ENCODE assay signal across 1 cellular context in the genomic region with DNA sequence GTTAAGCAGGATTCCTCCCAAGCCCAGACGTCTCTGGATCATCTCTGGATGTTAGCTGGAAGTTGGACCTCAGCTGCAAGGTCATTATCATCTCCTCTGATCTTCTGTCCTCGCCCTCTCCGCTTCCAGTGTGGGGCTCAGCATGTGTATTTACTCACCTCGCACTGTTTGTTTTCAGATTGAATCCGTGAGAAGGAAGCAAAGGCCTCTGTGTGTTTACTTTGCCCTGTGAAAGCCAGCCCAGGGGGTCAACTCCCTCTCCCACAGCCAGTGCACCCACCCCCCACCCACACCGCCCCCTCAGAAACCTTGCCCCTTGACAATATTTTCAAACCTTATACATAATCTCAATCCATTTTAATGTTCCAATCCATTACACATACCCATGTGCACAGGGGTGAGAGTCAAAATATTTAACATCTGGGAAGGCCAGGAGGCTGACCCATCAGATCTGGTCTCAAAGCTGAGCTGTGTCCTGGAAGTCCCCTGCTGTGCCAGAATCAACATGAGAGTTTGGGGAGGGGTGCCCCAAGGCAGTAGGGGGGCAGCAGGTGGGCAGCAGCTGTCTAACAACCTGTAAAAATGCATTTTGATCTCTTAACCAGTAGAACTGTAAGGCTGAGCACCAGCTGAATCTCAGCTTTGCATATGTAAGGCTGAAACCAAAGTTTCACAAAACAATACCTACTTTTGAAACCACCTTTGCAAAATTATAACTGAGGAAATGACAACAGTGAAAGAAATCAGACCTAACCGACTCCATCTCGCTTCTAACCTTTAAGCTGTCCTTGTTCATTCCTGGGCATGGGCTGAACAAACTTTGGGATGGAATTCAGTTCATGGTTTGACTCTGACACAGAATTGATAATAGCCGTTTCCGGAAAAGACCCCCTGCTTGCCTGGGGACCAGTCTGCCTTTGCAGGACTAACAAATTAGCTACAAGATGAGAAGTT.
TF ChIP-seq lines count a peak whose summit lies in the region.

No MANE protein-coding gene starts in this region.

TF ChIP-seq in HepG2, 621 proteins besides CTCF, POLR2A, EP300 and RAD21 (continued from another document and continues in another):
- TF ChIP-seq, protein P1, sequence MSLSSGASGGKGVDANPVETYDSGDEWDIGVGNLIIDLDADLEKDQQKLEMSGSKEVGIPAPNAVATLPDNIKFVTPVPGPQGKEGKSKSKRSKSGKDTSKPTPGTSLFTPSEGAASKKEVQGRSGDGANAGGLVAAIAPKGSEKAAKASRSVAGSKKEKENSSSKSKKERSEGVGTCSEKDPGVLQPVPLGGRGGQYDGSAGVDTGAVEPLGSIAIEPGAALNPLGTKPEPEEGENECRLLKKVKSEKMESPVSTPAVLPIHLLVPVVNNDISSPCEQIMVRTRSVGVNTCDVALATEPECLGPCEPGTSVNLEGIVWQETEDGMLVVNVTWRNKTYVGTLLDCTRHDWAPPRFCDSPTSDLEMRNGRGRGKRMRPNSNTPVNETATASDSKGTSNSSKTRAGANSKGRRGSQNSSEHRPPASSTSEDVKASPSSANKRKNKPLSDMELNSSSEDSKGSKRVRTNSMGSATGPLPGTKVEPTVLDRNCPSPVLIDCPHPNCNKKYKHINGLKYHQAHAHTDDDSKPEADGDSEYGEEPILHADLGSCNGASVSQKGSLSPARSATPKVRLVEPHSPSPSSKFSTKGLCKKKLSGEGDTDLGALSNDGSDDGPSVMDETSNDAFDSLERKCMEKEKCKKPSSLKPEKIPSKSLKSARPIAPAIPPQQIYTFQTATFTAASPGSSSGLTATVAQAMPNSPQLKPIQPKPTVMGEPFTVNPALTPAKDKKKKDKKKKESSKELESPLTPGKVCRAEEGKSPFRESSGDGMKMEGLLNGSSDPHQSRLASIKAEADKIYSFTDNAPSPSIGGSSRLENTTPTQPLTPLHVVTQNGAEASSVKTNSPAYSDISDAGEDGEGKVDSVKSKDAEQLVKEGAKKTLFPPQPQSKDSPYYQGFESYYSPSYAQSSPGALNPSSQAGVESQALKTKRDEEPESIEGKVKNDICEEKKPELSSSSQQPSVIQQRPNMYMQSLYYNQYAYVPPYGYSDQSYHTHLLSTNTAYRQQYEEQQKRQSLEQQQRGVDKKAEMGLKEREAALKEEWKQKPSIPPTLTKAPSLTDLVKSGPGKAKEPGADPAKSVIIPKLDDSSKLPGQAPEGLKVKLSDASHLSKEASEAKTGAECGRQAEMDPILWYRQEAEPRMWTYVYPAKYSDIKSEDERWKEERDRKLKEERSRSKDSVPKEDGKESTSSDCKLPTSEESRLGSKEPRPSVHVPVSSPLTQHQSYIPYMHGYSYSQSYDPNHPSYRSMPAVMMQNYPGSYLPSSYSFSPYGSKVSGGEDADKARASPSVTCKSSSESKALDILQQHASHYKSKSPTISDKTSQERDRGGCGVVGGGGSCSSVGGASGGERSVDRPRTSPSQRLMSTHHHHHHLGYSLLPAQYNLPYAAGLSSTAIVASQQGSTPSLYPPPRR (CRISPR knock-in tag; IDR thresholded peaks at IDR 0.05; ENCODE audit: borderline replicate concordance) = peak; percentile 98
- TF ChIP-seq ADNP (CRISPR knock-in tag; IDR thresholded peaks at IDR 0.05) (no peak), ZFYVE20 (CRISPR knock-in tag; IDR thresholded peaks at IDR 0.05; ENCODE audit: borderline replicate concordance, low read depth) (no peak), POLR2AphosphoS2 (IDR thresholded peaks at IDR 0.05; ENCODE audit: low read depth, low read length) (no peak), RBAK (CRISPR knock-in tag; IDR thresholded peaks at IDR 0.05) (no peak), NR2F2 (IDR thresholded peaks at IDR 0.05; ENCODE audit: borderline replicate concordance, low read depth) (peak; percentile 92), HNRNPLL (IDR thresholded peaks at IDR 0.05; ENCODE audit: low read depth, low read length, poor library complexity, severe bottlenecking) (no peak), ZSCAN21 (CRISPR knock-in tag; IDR thresholded peaks at IDR 0.05; ENCODE audit: borderline replicate concordance) (peak; percentile 37; the same call in 1 of the 2 replicates), TAF15 (IDR thresholded peaks at IDR 0.05; ENCODE audit: low read depth, low read length, poor library complexity, severe bottlenecking) (no peak), RCOR2 (CRISPR knock-in tag; IDR thresholded peaks at IDR 0.05) (peak; percentile 84), PAF1 (CRISPR knock-in tag; IDR thresholded peaks at IDR 0.05) (no peak), JDP2 (CRISPR knock-in tag; IDR thresholded peaks at IDR 0.05; ENCODE audit: borderline replicate concordance) (no peak), ATAD3A (CRISPR knock-in tag; IDR thresholded peaks at IDR 0.05) (no peak), TOE1 (CRISPR knock-in tag; IDR thresholded peaks at IDR 0.05) (no peak), PHF5A (CRISPR knock-in tag; IDR thresholded peaks at IDR 0.05; ENCODE audit: low read depth, unreplicated experiment) (no peak), EZH2 (conservative IDR thresholded peaks at IDR 0.05; ENCODE audit: low read depth, low read length) (no peak), ZNF510 (CRISPR knock-in tag; IDR thresholded peaks at IDR 0.05; ENCODE audit: low read depth) (no peak), ZNF567 (CRISPR knock-in tag; IDR thresholded peaks at IDR 0.05; ENCODE audit: borderline replicate concordance) (no peak), ZNF10 (CRISPR knock-in tag; IDR thresholded peaks at IDR 0.05; ENCODE audit: borderline replicate concordance, low read depth) (no peak)
- TF ChIP-seq, protein P2, sequence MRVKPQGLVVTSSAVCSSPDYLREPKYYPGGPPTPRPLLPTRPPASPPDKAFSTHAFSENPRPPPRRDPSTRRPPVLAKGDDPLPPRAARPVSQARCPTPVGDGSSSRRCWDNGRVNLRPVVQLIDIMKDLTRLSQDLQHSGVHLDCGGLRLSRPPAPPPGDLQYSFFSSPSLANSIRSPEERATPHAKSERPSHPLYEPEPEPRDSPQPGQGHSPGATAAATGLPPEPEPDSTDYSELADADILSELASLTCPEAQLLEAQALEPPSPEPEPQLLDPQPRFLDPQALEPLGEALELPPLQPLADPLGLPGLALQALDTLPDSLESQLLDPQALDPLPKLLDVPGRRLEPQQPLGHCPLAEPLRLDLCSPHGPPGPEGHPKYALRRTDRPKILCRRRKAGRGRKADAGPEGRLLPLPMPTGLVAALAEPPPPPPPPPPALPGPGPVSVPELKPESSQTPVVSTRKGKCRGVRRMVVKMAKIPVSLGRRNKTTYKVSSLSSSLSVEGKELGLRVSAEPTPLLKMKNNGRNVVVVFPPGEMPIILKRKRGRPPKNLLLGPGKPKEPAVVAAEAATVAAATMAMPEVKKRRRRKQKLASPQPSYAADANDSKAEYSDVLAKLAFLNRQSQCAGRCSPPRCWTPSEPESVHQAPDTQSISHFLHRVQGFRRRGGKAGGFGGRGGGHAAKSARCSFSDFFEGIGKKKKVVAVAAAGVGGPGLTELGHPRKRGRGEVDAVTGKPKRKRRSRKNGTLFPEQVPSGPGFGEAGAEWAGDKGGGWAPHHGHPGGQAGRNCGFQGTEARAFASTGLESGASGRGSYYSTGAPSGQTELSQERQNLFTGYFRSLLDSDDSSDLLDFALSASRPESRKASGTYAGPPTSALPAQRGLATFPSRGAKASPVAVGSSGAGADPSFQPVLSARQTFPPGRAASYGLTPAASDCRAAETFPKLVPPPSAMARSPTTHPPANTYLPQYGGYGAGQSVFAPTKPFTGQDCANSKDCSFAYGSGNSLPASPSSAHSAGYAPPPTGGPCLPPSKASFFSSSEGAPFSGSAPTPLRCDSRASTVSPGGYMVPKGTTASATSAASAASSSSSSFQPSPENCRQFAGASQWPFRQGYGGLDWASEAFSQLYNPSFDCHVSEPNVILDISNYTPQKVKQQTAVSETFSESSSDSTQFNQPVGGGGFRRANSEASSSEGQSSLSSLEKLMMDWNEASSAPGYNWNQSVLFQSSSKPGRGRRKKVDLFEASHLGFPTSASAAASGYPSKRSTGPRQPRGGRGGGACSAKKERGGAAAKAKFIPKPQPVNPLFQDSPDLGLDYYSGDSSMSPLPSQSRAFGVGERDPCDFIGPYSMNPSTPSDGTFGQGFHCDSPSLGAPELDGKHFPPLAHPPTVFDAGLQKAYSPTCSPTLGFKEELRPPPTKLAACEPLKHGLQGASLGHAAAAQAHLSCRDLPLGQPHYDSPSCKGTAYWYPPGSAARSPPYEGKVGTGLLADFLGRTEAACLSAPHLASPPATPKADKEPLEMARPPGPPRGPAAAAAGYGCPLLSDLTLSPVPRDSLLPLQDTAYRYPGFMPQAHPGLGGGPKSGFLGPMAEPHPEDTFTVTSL (CRISPR knock-in tag; IDR thresholded peaks at IDR 0.05; ENCODE audit: borderline replicate concordance) = peak; percentile 95
- TF ChIP-seq, protein P3, sequence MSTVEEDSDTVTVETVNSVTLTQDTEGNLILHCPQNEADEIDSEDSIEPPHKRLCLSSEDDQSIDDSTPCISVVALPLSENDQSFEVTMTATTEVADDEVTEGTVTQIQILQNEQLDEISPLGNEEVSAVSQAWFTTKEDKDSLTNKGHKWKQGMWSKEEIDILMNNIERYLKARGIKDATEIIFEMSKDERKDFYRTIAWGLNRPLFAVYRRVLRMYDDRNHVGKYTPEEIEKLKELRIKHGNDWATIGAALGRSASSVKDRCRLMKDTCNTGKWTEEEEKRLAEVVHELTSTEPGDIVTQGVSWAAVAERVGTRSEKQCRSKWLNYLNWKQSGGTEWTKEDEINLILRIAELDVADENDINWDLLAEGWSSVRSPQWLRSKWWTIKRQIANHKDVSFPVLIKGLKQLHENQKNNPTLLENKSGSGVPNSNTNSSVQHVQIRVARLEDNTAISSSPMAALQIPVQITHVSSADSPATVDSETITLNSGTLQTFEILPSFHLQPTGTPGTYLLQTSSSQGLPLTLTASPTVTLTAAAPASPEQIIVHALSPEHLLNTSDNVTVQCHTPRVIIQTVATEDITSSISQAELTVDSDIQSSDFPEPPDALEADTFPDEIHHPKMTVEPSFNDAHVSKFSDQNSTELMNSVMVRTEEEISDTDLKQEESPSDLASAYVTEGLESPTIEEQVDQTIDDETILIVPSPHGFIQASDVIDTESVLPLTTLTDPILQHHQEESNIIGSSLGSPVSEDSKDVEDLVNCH (CRISPR knock-in tag; IDR thresholded peaks at IDR 0.05) = no peak
- TF ChIP-seq, protein P4, sequence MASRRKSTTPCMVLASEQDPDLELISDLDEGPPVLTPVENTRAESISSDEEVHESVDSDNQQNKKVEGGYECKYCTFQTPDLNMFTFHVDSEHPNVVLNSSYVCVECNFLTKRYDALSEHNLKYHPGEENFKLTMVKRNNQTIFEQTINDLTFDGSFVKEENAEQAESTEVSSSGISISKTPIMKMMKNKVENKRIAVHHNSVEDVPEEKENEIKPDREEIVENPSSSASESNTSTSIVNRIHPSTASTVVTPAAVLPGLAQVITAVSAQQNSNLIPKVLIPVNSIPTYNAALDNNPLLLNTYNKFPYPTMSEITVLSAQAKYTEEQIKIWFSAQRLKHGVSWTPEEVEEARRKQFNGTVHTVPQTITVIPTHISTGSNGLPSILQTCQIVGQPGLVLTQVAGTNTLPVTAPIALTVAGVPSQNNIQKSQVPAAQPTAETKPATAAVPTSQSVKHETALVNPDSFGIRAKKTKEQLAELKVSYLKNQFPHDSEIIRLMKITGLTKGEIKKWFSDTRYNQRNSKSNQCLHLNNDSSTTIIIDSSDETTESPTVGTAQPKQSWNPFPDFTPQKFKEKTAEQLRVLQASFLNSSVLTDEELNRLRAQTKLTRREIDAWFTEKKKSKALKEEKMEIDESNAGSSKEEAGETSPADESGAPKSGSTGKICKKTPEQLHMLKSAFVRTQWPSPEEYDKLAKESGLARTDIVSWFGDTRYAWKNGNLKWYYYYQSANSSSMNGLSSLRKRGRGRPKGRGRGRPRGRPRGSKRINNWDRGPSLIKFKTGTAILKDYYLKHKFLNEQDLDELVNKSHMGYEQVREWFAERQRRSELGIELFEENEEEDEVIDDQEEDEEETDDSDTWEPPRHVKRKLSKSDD (CRISPR knock-in tag; IDR thresholded peaks at IDR 0.05; ENCODE audit: low read depth) = no peak
- TF ChIP-seq, protein P5, sequence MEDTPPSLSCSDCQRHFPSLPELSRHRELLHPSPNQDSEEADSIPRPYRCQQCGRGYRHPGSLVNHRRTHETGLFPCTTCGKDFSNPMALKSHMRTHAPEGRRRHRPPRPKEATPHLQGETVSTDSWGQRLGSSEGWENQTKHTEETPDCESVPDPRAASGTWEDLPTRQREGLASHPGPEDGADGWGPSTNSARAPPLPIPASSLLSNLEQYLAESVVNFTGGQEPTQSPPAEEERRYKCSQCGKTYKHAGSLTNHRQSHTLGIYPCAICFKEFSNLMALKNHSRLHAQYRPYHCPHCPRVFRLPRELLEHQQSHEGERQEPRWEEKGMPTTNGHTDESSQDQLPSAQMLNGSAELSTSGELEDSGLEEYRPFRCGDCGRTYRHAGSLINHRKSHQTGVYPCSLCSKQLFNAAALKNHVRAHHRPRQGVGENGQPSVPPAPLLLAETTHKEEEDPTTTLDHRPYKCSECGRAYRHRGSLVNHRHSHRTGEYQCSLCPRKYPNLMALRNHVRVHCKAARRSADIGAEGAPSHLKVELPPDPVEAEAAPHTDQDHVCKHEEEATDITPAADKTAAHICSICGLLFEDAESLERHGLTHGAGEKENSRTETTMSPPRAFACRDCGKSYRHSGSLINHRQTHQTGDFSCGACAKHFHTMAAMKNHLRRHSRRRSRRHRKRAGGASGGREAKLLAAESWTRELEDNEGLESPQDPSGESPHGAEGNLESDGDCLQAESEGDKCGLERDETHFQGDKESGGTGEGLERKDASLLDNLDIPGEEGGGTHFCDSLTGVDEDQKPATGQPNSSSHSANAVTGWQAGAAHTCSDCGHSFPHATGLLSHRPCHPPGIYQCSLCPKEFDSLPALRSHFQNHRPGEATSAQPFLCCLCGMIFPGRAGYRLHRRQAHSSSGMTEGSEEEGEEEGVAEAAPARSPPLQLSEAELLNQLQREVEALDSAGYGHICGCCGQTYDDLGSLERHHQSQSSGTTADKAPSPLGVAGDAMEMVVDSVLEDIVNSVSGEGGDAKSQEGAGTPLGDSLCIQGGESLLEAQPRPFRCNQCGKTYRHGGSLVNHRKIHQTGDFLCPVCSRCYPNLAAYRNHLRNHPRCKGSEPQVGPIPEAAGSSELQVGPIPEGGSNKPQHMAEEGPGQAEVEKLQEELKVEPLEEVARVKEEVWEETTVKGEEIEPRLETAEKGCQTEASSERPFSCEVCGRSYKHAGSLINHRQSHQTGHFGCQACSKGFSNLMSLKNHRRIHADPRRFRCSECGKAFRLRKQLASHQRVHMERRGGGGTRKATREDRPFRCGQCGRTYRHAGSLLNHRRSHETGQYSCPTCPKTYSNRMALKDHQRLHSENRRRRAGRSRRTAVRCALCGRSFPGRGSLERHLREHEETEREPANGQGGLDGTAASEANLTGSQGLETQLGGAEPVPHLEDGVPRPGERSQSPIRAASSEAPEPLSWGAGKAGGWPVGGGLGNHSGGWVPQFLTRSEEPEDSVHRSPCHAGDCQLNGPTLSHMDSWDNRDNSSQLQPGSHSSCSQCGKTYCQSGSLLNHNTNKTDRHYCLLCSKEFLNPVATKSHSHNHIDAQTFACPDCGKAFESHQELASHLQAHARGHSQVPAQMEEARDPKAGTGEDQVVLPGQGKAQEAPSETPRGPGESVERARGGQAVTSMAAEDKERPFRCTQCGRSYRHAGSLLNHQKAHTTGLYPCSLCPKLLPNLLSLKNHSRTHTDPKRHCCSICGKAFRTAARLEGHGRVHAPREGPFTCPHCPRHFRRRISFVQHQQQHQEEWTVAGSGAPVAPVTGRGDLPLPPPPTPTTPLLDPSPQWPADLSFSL (CRISPR knock-in tag; IDR thresholded peaks at IDR 0.05) = no peak
- TF ChIP-seq, protein P6, sequence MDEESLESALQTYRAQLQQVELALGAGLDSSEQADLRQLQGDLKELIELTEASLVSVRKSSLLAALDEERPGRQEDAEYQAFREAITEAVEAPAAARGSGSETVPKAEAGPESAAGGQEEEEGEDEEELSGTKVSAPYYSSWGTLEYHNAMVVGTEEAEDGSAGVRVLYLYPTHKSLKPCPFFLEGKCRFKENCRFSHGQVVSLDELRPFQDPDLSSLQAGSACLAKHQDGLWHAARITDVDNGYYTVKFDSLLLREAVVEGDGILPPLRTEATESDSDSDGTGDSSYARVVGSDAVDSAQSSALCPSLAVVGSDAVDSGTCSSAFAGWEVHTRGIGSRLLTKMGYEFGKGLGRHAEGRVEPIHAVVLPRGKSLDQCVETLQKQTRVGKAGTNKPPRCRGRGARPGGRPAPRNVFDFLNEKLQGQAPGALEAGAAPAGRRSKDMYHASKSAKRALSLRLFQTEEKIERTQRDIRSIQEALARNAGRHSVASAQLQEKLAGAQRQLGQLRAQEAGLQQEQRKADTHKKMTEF (CRISPR knock-in tag; IDR thresholded peaks at IDR 0.05) = peak; percentile 68; the same call in 1 of the 2 replicates
